In genomic region chr4:143921160-143921559, GRCh38 we compare ENCODE assay signal across 14 cellular contexts. TPM values are rescaled to one million over a fixed set of nuclear protein-coding genes. Genes with fewer than 3 reads are reported as not detected.
"Had no signal": no experiment of that assay in that cellular context is flagged by ENCODE, and none has a peak within 500 bp of the region (broad histone marks: within the 10 kb centered on the region; RNA-seq: fewer than 3 reads in every experiment).

No MANE protein-coding gene starts in this region.

- H3K27me3 Mint-ChIP-seq: T-helper 17 cell had no signal

- DNase-seq: activated CD4-positive, alpha-beta T cell treated with anti-CD3 and anti-CD28 coated beads, Interleukin-2, amount 50 U/mL, for 4 hours; activated naive CD4-positive, alpha-beta T cell; central memory CD4-positive, alpha-beta T cell; effector CD4-positive, alpha-beta T cell; lower lobe of right lung; nephron progenitor cell; psoas muscle; spleen; stimulated activated CD4-positive, alpha-beta T cell treated with anti-CD3 and anti-CD28 coated beads, Interleukin-2, amount 100 ng/mL, for 24 hours; stimulated activated naive CD4-positive, alpha-beta T cell; T-helper 17 cell had no signal

- H3K4me3 Mint-ChIP-seq: activated T-helper 1 cell treated with anti-CD3 and anti-CD28 coated beads, Interleukin-12 subunit alpha, Interleukin-12 subunit beta, Interleukin-2, Interleukin-4 antibody, amounts not matched to agents 30 ng/mL and 10 ng/mL and 1 ng/mL, durations not matched to agents 14 hours and 24 hours and 36 hours; nephron progenitor cell; T-helper 17 cell had no signal

- H3K27ac Mint-ChIP-seq: activated T-helper 1 cell treated with anti-CD3 and anti-CD28 coated beads, Interleukin-12 subunit alpha, Interleukin-12 subunit beta, Interleukin-2, Interleukin-4 antibody, amounts not matched to agents 30 ng/mL and 10 ng/mL and 1 ng/mL, durations not matched to agents 14 hours and 24 hours and 36 hours; nephron progenitor cell; T-helper 17 cell had no signal

- H3K4me1 Mint-ChIP-seq: nephron progenitor cell had no signal

- H3K9me3 Mint-ChIP-seq: activated T-helper 1 cell treated with anti-CD3 and anti-CD28 coated beads, Interleukin-12 subunit alpha, Interleukin-12 subunit beta, Interleukin-2, Interleukin-4 antibody, amounts not matched to agents 30 ng/mL and 10 ng/mL and 1 ng/mL, durations not matched to agents 14 hours and 24 hours and 36 hours had no signal

- ATAC-seq: lower lobe of right lung, psoas muscle, sciatic nerve, T-helper 17 cell had no signal

RNA-seq across cellular contexts. Expression of gene GYPE, which starts 15.8 kb away (rescaled TPM):
- total RNA-seq: glomerular endothelial cell, T-helper 17 cell had no signal
